12 cellular contexts compared by ENCODE assay signal in the genomic region with DNA sequence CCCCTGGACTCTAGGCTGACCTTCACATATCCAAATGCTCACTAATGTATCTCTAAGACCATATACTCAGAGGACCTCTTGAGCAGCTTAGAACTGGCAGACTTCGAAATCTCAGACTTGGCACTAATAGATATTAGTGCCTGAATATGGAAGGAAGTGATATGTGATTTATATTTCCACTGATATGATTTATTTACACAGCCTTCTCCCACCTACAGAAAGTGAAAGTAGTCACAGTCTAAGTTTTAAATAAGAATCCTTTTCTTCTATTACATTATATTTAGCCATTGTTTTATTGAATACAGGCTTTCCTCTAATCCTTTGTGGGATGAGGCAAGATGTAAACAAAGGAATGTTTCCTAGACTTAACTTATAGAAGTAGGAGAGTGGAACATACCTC.
"Had no signal": no experiment of that assay in that cellular context is flagged by ENCODE, and none has a peak within 500 bp of the region (broad histone marks: within the 10 kb centered on the region; RNA-seq: fewer than 3 reads in every experiment).

No MANE protein-coding gene starts in this region.

- H3K27me3 ChIP-seq: brain microvascular endothelial cell, colonic mucosa had no signal

- H3K4me3 ChIP-seq: colonic mucosa had no signal

- ATAC-seq: activated CD4-positive, CD25-positive, alpha-beta regulatory T cell treated with anti-CD3 and anti-CD28 coated beads, Interleukin-2, amount 50 U/mL, for 24 hours; activated T-cell treated with anti-CD3 and anti-CD28 coated beads, Interleukin-2, amount 50 U/mL, for 4 hours; stimulated activated naive CD8-positive, alpha-beta T cell treated with anti-CD3 and anti-CD28 coated beads, Interleukin-15, amount 100 ng/mL, for 72 hours; T-cell had no signal

- DNase-seq: activated CD4-positive, alpha-beta T cell treated with anti-CD3 and anti-CD28 coated beads, Interleukin-2, amount 50 U/mL, for 1 hour; activated CD8-positive, alpha-beta memory T cell treated with anti-CD3 and anti-CD28 coated beads, Interleukin-2, amount 50 U/mL, for 4 hours; activated naive CD4-positive, alpha-beta T cell treated with anti-CD3 and anti-CD28 coated beads for 36 hours; activated T-cell treated with anti-CD3 and anti-CD28 coated beads, Interleukin-2, amount 50 U/mL, for 4 hours; anterior cingulate cortex; brain microvascular endothelial cell; colonic mucosa; mesendoderm; nucleus accumbens; stimulated activated naive CD8-positive, alpha-beta T cell treated with anti-CD3 and anti-CD28 coated beads, Interleukin-15, amount 100 ng/mL, for 72 hours; T-cell had no signal

- H3K36me3 ChIP-seq: brain microvascular endothelial cell, colonic mucosa had no signal

- H3K4me1 ChIP-seq: colonic mucosa had no signal

- H3K9me3 ChIP-seq: colonic mucosa had no signal

- H3K27ac ChIP-seq: brain microvascular endothelial cell, colonic mucosa had no signal
